23 cellular contexts compared by ENCODE assay signal in the genomic region with DNA sequence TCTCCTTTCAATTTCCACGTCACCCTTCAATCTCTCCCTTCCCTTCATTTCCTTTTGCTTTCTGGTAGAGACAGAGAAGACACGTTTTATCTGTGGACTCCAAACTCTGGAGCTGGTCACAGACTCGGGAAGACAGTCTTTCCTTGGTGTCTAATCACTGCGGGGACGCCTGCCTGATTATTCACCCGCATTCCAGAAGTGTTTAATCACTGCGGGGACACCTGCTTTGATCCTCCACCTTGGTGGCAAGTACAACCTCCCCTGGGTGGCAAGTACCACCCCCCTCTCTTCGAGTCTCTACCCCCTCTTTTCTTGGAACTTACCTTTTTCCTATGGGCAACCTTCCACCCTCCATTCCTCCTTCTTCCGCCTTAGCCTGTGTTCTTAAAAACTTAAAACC. TPM values are rescaled to one million over a fixed set of nuclear protein-coding genes. Genes with fewer than 3 reads are reported as not detected.
A peak's percentile ranks its signal among the peaks of the same experiment; 100 is the strongest.
DNase-seq lines count a peak whose midpoint lies in the region; ATAC-seq, FAIRE-seq and TF ChIP-seq lines count a peak whose summit lies in the region.
"Had no signal": no experiment of that assay in that cellular context is flagged by ENCODE, and none has a peak within 500 bp of the region (broad histone marks: within the 10 kb centered on the region; RNA-seq: fewer than 3 reads in every experiment).

No MANE protein-coding gene starts in this region.

- H3K36me3 Mint-ChIP-seq in HFFc6 (ENCODE audit: low read depth) = no peaks in the 10 kb centered on the region; the same call in 1 of the 2 replicates
- H3K36me3 Mint-ChIP-seq in activated T-helper 17 cell treated with anti-CD3 and anti-CD28 coated beads, Interleukin-2, amount 50 U/mL, for 72 hours (ENCODE audit: low read depth) = no peaks in the 10 kb centered on the region
- H3K36me3 Mint-ChIP-seq: CD8-positive, alpha-beta memory T cell had no signal

- TF ChIP-seq POLR2A in uterus (IDR thresholded peaks at IDR 0.05) (no peak), H54 (IDR thresholded peaks at IDR 0.05; ENCODE audit: low read depth, low read length) (no peak)

- H3K4me1 Mint-ChIP-seq in HFFc6 (ENCODE audit: low read depth) = peaks cover 10% of the 10 kb centered on the region; the same call in 1 of the 2 replicates
- H3K4me1 Mint-ChIP-seq in activated T-helper 17 cell treated with anti-CD3 and anti-CD28 coated beads, Interleukin-2, amount 50 U/mL, for 72 hours = peaks cover 13% of the 10 kb centered on the region

- no peak for FAIRE-seq in H54 (lab: Jason Lieb, UNC)
- FAIRE-seq: GM12892, HepG2 had no signal

- H3K9me3 Mint-ChIP-seq in HFFc6 = peaks cover 11% of the 10 kb centered on the region
- H3K9me3 Mint-ChIP-seq in activated T-helper 17 cell treated with anti-CD3 and anti-CD28 coated beads, Interleukin-2, amount 50 U/mL, for 72 hours = no peaks in the 10 kb centered on the region
- H3K9me3 Mint-ChIP-seq: CD8-positive, alpha-beta memory T cell had no signal

- peak overlapping the region; percentile 24 for H3K27ac ChIP-seq in lower lobe of right lung
- no peak overlapping the region for H3K27ac ChIP-seq in uterus
- no peak overlapping the region for H3K27ac ChIP-seq in right cardiac atrium (ENCODE audit: low read length)
- H3K27ac ChIP-seq: 22Rv1, BLaER1, KMS-11, SJSA1 had no signal

- H3K4me3 ChIP-seq in lower lobe of right lung = peak overlapping the region; percentile 33
- no peak overlapping the region for H3K4me3 ChIP-seq in uterus
- H3K4me3 ChIP-seq in right cardiac atrium (ENCODE audit: low read length) = no peak overlapping the region
- H3K4me3 ChIP-seq: BLaER1, MG63, SJSA1 had no signal

- TF ChIP-seq CTCF in HFFc6 (IDR thresholded peaks at IDR 0.05) (no peak), lower lobe of right lung (IDR thresholded peaks at IDR 0.05) (no peak), uterus (IDR thresholded peaks at IDR 0.05) (no peak)

- H3K4me1 ChIP-seq in lower lobe of right lung = no peaks in the 10 kb centered on the region
- H3K4me1 ChIP-seq in uterus = no peaks in the 10 kb centered on the region
- no peaks in the 10 kb centered on the region for H3K4me1 ChIP-seq in right cardiac atrium (ENCODE audit: control insufficient read depth, insufficient read depth, low read length)

- DNase-seq in A172 (ENCODE audit: low spot score) (peak; percentile 61), HFFc6 (no peak), lower lobe of right lung (no peak), uterus (no peak), H54 (ENCODE audit: insufficient read length, low spot score) (no peak), right cardiac atrium (no peak), iPS-NIHi7 (ENCODE audit: extremely low spot score) (no peak)
- DNase-seq: CD8-positive, alpha-beta memory T cell; DMS 273 treated with DMSO at 0.1 percent for 48 hours; H7; MG63; NCI-H1092; NCI-H146; NCI-H2081; NCI-H748 treated with DMSO at 0.1 percent for 48 hours had no signal

- H3K4me3 Mint-ChIP-seq in HFFc6 = peak overlapping the region; percentile 50; the same call in 1 of the 2 replicates
- no peak overlapping the region for H3K4me3 Mint-ChIP-seq in activated T-helper 17 cell treated with anti-CD3 and anti-CD28 coated beads, Interleukin-2, amount 50 U/mL, for 72 hours

- no peak overlapping the region for H3K27ac Mint-ChIP-seq in HFFc6
- peak overlapping the region; percentile 26 for H3K27ac Mint-ChIP-seq in activated T-helper 17 cell treated with anti-CD3 and anti-CD28 coated beads, Interleukin-2, amount 50 U/mL, for 72 hours

- H3K27me3 Mint-ChIP-seq in HFFc6 (ENCODE audit: insufficient read depth) = peaks cover 2% of the 10 kb centered on the region
- no peaks in the 10 kb centered on the region for H3K27me3 Mint-ChIP-seq in activated T-helper 17 cell treated with anti-CD3 and anti-CD28 coated beads, Interleukin-2, amount 50 U/mL, for 72 hours
- H3K27me3 Mint-ChIP-seq: CD8-positive, alpha-beta memory T cell had no signal

- H3K36me3 ChIP-seq in lower lobe of right lung (no peaks in the 10 kb centered on the region), uterus (no peaks in the 10 kb centered on the region)
- H3K36me3 ChIP-seq: BLaER1, MG63, SJSA1 had no signal

- 75% methylated on average over 9 of the region's 9 CpGs for WGBS in right cardiac atrium

- intact Hi-C loops in lower lobe of right lung (cut with DNase I) = no loop called here
- intact Hi-C loops in uterus (cut with DNase I; ENCODE audit: low total_unique reads) = no loop called here
- intact Hi-C loops in right cardiac atrium (cut with DNase I) = no loop called here

- H3K27me3 ChIP-seq in lower lobe of right lung (ENCODE audit: low read depth) = no peaks in the 10 kb centered on the region
- no peaks in the 10 kb centered on the region for H3K27me3 ChIP-seq in uterus
- no peaks in the 10 kb centered on the region for H3K27me3 ChIP-seq in right cardiac atrium (ENCODE audit: control insufficient read depth, insufficient read depth)
- H3K27me3 ChIP-seq: BLaER1, MG63, SJSA1 had no signal

- ATAC-seq in activated T-helper 17 cell treated with anti-CD3 and anti-CD28 coated beads, Interleukin-2, amount 50 U/mL, for 72 hours (replicated peaks) = no peak
- ATAC-seq in lower lobe of right lung (peak; percentile 24 to 71), right cardiac atrium (no peak)
- ATAC-seq: HepG2 had no signal

- H3K9me3 ChIP-seq in lower lobe of right lung (no peaks in the 10 kb centered on the region), uterus (no peaks in the 10 kb centered on the region), right cardiac atrium (ENCODE audit: control insufficient read depth, low read length) (no peaks in the 10 kb centered on the region)
- H3K9me3 ChIP-seq: BLaER1, MG63, SJSA1 had no signal

RNA-seq across cellular contexts. Expression of a gene that starts 15.3 kb away (rescaled TPM):
- 0.67 TPM in 1 of 2 replicates, not detected in the other for total RNA-seq in A172 (2014; rRNA removed; shearing (Covaris generic))
- total RNA-seq in HFFc6 (2021; fragmentation: NEBNext Ultra II Directional; extraction: Animal tissue kit (Norgen Biotek cat#: 25700)) = not detected
- 10 to 100 TPM; 32.7 to 61.6 TPM for total RNA-seq in activated T-helper 17 cell treated with anti-CD3 and anti-CD28 coated beads, Interleukin-2, amount 50 U/mL, for 72 hours
- 16.2 TPM for total RNA-seq in lower lobe of right lung
- total RNA-seq in uterus = 10 to 100 TPM in 3 of 4 donors, 1 to 10 TPM in 1; 5.9 to 41.2 (median 15.3) TPM
- total RNA-seq in right cardiac atrium = 1 to 10 TPM; 5.7 to 8.0 (median 6.2) TPM
- 4.4 TPM for polyA plus RNA-seq in right cardiac atrium
- total RNA-seq: SJSA1 had no signal

RNA-seq across cellular contexts. Expression of a gene that starts 15.4 kb away (rescaled TPM):
- total RNA-seq in A172 (2014; rRNA removed; shearing (Covaris generic)) = 0.88 and 2.8 TPM in 2 replicates
- total RNA-seq in HFFc6 (2021; fragmentation: NEBNext Ultra II Directional; extraction: Animal tissue kit (Norgen Biotek cat#: 25700)) = not detected
- 10 to 100 TPM in 1 of 2 donors, 1 to 10 TPM in 1; 9.4 to 11.1 TPM for total RNA-seq in activated T-helper 17 cell treated with anti-CD3 and anti-CD28 coated beads, Interleukin-2, amount 50 U/mL, for 72 hours
- total RNA-seq in lower lobe of right lung (18.6 TPM), uterus (10 to 100 TPM in 2 of 4 donors, 1 to 10 TPM in 2; 2.6 to 13.1 (median 10.3) TPM), right cardiac atrium (1 to 10 TPM; 4.5 to 7.4 (median 5.5) TPM)
- 4.2 TPM for polyA plus RNA-seq in right cardiac atrium
- total RNA-seq: NCI-H460, SJSA1 had no signal

RNA-seq across cellular contexts. Expression of a gene that starts 33.5 kb away (rescaled TPM):
- total RNA-seq in A172 (2014; rRNA removed; shearing (Covaris generic)) = 48.7 and 50.4 TPM in 2 replicates
- under 1 TPM in 2 of 6 experiments, not detected in 4; 0.28 to 0.39 TPM for total RNA-seq in HFFc6 (2021; fragmentation: NEBNext Ultra II Directional; extraction: Animal tissue kit (Norgen Biotek cat#: 25700))
- not detected for total RNA-seq in activated T-helper 17 cell treated with anti-CD3 and anti-CD28 coated beads, Interleukin-2, amount 50 U/mL, for 72 hours
- total RNA-seq in lower lobe of right lung (144 TPM), uterus (100 to 1,000 TPM; 128 to 536 (median 236) TPM), right cardiac atrium (100 to 1,000 TPM; 111 to 195 (median 174) TPM)
- 193 TPM for polyA plus RNA-seq in right cardiac atrium
- total RNA-seq: CD8-positive, alpha-beta memory T cell; NCI-H460; SJSA1 had no signal
- polyA plus RNA-seq: CD8-positive, alpha-beta memory T cell had no signal

Comparison
In these comparisons a context has a peak if more than half of its experiments do, and no peak if none do; other contexts are left out.
1. ATAC-seq: peak in lower lobe of right lung (2 of 2); none in activated T-helper 17 cell treated with anti-CD3 and anti-CD28 coated beads, Interleukin-2, amount 50 U/mL, for 72 hours (single experiment) and right cardiac atrium (0 of 2).
2. RNA of a gene that starts 33.5 kb away (total RNA-seq): 128 to 536 TPM in uterus, 111 to 195 TPM in right cardiac atrium, 144 TPM in lower lobe of right lung (single experiment) and 48.7 to 50.4 TPM in A172; 0.28 to 0.39 TPM in HFFc6 and not detected in activated T-helper 17 cell treated with anti-CD3 and anti-CD28 coated beads, Interleukin-2, amount 50 U/mL, for 72 hours; every median in the first group is over 10 times any median in the second.